In genomic region chr2:161307676-161308075, GRCh38 we compare ENCODE assay signal across 8 cellular contexts. TPM values are rescaled to one million over a fixed set of nuclear protein-coding genes. Genes with fewer than 3 reads are reported as not detected.
DNase-seq lines count a peak whose midpoint lies in the region; ATAC-seq and TF ChIP-seq lines count a peak whose summit lies in the region.

No MANE protein-coding gene starts in this region.

- no peak for ATAC-seq in HG02852 (IDR thresholded peaks at IDR 0.05; ENCODE audit: unreplicated experiment)

- in situ Hi-C loops in mammary epithelial cell (cut with MboI; ENCODE audit: low sequenced_read_pairs in 2 of 2): no loop called here

- WGBS in mammary epithelial cell (ENCODE audit: low coverage, missing lambda C conversion rate): 8% methylated on average over 6 of the region's 6 CpGs

- CTCF ChIA-PET in mammary epithelial cell (lab: Charles Lee; ENCODE audit: low non-redundant PET): no interaction called here

- no peaks in the 10 kb centered on the region for H4K20me1 ChIP-seq in mammary epithelial cell (ENCODE audit: insufficient read depth, low read length)

- H3K36me3 ChIP-seq in ACC112 (ENCODE audit: insufficient read depth, low read length): peaks cover 4% of the 10 kb centered on the region; the same call in 1 of the 2 replicates
- no peaks in the 10 kb centered on the region for H3K36me3 ChIP-seq in mammary epithelial cell (ENCODE audit: insufficient read depth, low read length)
- H3K36me3 ChIP-seq in muscle layer of colon (ENCODE audit: insufficient read depth, low read length): no peaks in the 10 kb centered on the region

- intact Hi-C loops in mammary epithelial cell (cut with micrococcal nuclease): loop anchor here (5.0 kb wide), 1 partner anchor 145 kb away; the partner anchor contains the start of gene TANK

- DNase-seq in Jurkat, Clone E6-1 (ENCODE audit: low read depth, low spot score): no peak
- DNase-seq in mammary epithelial cell (peak; percentile 3), anterior cingulate cortex (lab: John Stamatoyannopoulos, UW) (no peak), NCI-H2196 treated with DMSO at 0.1 percent for 48 hours (lab: John Stamatoyannopoulos, UW; ENCODE audit: unreplicated experiment) (no peak)
- no peak for DNase-seq in stimulated activated CD4-positive, alpha-beta T cell treated with anti-CD3 and anti-CD28 coated beads, Interleukin-4, amount 100 ng/mL, for 24 hours

- peaks cover 52% of the 10 kb centered on the region for H3K79me2 ChIP-seq in ACC112 (ENCODE audit: control insufficient read depth, insufficient read depth, low read length, unreplicated experiment)
- peaks cover 50% of the 10 kb centered on the region for H3K79me2 ChIP-seq in mammary epithelial cell (ENCODE audit: insufficient read depth, low read length)

- H3K27me3 ChIP-seq in ACC112 (ENCODE audit: insufficient read depth, low read length) (no peaks in the 10 kb centered on the region), mammary epithelial cell (ENCODE audit: insufficient read depth, low read length) (no peaks in the 10 kb centered on the region), muscle layer of colon (ENCODE audit: control insufficient read depth in 1 of 2, insufficient read depth in 2 of 2, low read length in 2 of 2) (no peaks in the 10 kb centered on the region)

- TSS peak; percentile 70 for BruUV-seq in mammary epithelial cell (replicated peaks; lab: Mats Ljungman, UMichigan)

- peak overlapping the region; percentile 76 for H3K4me2 ChIP-seq in mammary epithelial cell (ENCODE audit: insufficient read depth, low read depth, low read length)

- H3K9me3 ChIP-seq in mammary epithelial cell (replicated peaks; ENCODE audit: insufficient read depth, low read length) (no peaks in the 10 kb centered on the region), muscle layer of colon (ENCODE audit: low read length) (no peaks in the 10 kb centered on the region)

- TF ChIP-seq CTCF in mammary epithelial cell (conservative IDR thresholded peaks at IDR 0.05 in 1 of 2, IDR thresholded peaks at IDR 0.05 in 1 of 2; ENCODE audit: extremely low read depth in 1 of 2, insufficient read depth in 1 of 2, low read depth in 1 of 2, low read length in 2 of 2): no peak

- H3K9ac ChIP-seq in mammary epithelial cell (ENCODE audit: insufficient read depth, low read length) (peak overlapping the region; percentile 97), muscle layer of colon (ENCODE audit: low read length) (peak overlapping the region; percentile 59)

- H2AFZ ChIP-seq in ACC112 (ENCODE audit: low read length, unreplicated experiment) (peak overlapping the region; percentile 99), mammary epithelial cell (ENCODE audit: low read depth, low read length) (peak overlapping the region; percentile 86)

- peak overlapping the region; percentile 99 for H3K4me3 ChIP-seq in ACC112 (ENCODE audit: low read depth, low read length)
- peak overlapping the region; percentile 75 for H3K4me3 ChIP-seq in Jurkat, Clone E6-1 (ENCODE audit: low read length)
- H3K4me3 ChIP-seq in mammary epithelial cell (replicated peaks in 1 of 3; ENCODE audit: insufficient read depth in 1 of 3, low read depth in 2 of 3, low read length in 3 of 3): peak overlapping the region; percentile 58 to 91 (median 70)
- H3K4me3 ChIP-seq in muscle layer of colon (ENCODE audit: low read depth in 1 of 2, low read length in 2 of 2): peak overlapping the region; percentile 55 to 79

- dilution Hi-C loops in mammary epithelial cell (cut with HindIII; ENCODE audit: low sequenced_read_pairs): no loop called here

- H3K4me1 ChIP-seq in ACC112 (ENCODE audit: control insufficient read depth, insufficient read depth, low read length, unreplicated experiment) (peaks cover 13% of the 10 kb centered on the region), mammary epithelial cell (ENCODE audit: insufficient read depth, low read length) (peaks cover 4% of the 10 kb centered on the region), muscle layer of colon (ENCODE audit: insufficient read depth, low read length) (peaks cover 16% of the 10 kb centered on the region)

- H3K27ac ChIP-seq in ACC112 (ENCODE audit: low read depth, low read length): peak overlapping the region; percentile 91
- peak overlapping the region; percentile 94 for H3K27ac ChIP-seq in mammary epithelial cell (ENCODE audit: insufficient read depth, low read depth, low read length)
- H3K27ac ChIP-seq in muscle layer of colon (ENCODE audit: low read depth, low read length): peak overlapping the region; percentile 84

RNA-seq across cellular contexts. Expression of gene PSMD14, which starts 0.5 kb away (rescaled TPM):
- polyA plus RNA-seq in Jurkat, Clone E6-1 (2012; ENCODE audit: insufficient read depth, insufficient read length): 106 TPM
- total RNA-seq in mammary epithelial cell: 100 to 1,000 TPM in 1 of 2 donors, 10 to 100 TPM in 1; 85.0 to 101 TPM
- 88.4 TPM for polyA plus RNA-seq in mammary epithelial cell
- polyA minus RNA-seq in mammary epithelial cell: 54.6 TPM
